ENCODE assay signal across 24 cellular contexts in genomic region chr16:87209808-87210512, GRCh38.
"Had no signal": no experiment of that assay in that cellular context is flagged by ENCODE, and none has a peak within 500 bp of the region (broad histone marks: within the 10 kb centered on the region; RNA-seq: fewer than 3 reads in every experiment).

No MANE protein-coding gene starts in this region.

- DNase-seq: dorsolateral prefrontal cortex; effector CD4-positive, alpha-beta T cell; foreskin fibroblast; gastrocnemius medialis; head of caudate nucleus; left ventricle myocardium superior; lower lobe of right lung; naive thymus-derived CD8-positive, alpha-beta T cell; nephron progenitor cell; pancreas; sigmoid colon; stimulated activated CD4-positive, alpha-beta T cell treated with anti-CD3 and anti-CD28 coated beads, Interleukin-4, amount 100 ng/mL, for 4 hours; stimulated activated naive CD8-positive, alpha-beta T cell treated with anti-CD3 and anti-CD28 coated beads, Interleukin-15, Interleukin-2, amounts not matched to agents 100 U/mL and 50 U/mL, for 24 hours; upper lobe of right lung had no signal

- H3K9me3 ChIP-seq: gastrocnemius medialis, lower lobe of right lung, pancreas, prostate gland, right atrium auricular region, sigmoid colon, thoracic aorta, tibial nerve, upper lobe of right lung, vagina had no signal

- FAIRE-seq: colon, keratinocyte, pancreas had no signal

- H3K36me3 ChIP-seq: gastrocnemius medialis, lower lobe of right lung, pancreas, prostate gland, right atrium auricular region, sigmoid colon, thoracic aorta, tibial nerve, upper lobe of right lung, vagina had no signal

- H3K4me1 ChIP-seq: gastrocnemius medialis, lower lobe of right lung, prostate gland, right atrium auricular region, sigmoid colon, upper lobe of right lung had no signal

- ATAC-seq: esophagus mucosa; gastrocnemius medialis; left ventricle myocardium superior; lower lobe of right lung; naive thymus-derived CD8-positive, alpha-beta T cell; pancreas; stimulated activated memory B cell treated with anti-CD40 and anti-IgM and Interleukin-4, amounts not matched to agents 10 μg/mL and 1 μg/mL and 100 μg/mL, for 72 hours; stimulated activated naive CD8-positive, alpha-beta T cell treated with anti-CD3 and anti-CD28 coated beads, Interleukin-15, Interleukin-2, amounts not matched to agents 100 U/mL and 50 U/mL, for 24 hours; upper lobe of right lung had no signal

- H3K27ac ChIP-seq: dorsolateral prefrontal cortex, epithelial cell of prostate, gastrocnemius medialis, lower lobe of right lung, pancreas, prostate gland, right atrium auricular region, sigmoid colon, thoracic aorta, tibial nerve, upper lobe of right lung, vagina had no signal

- H3K27me3 ChIP-seq: dorsolateral prefrontal cortex, gastrocnemius medialis, pancreas, right atrium auricular region, sigmoid colon, tibial nerve, upper lobe of right lung, vagina had no signal

- H3K4me3 ChIP-seq: dorsolateral prefrontal cortex, gastrocnemius medialis, lower lobe of right lung, pancreas, prostate gland, right atrium auricular region, sigmoid colon, thoracic aorta, tibial nerve, upper lobe of right lung, vagina had no signal
